In the genomic region with DNA sequence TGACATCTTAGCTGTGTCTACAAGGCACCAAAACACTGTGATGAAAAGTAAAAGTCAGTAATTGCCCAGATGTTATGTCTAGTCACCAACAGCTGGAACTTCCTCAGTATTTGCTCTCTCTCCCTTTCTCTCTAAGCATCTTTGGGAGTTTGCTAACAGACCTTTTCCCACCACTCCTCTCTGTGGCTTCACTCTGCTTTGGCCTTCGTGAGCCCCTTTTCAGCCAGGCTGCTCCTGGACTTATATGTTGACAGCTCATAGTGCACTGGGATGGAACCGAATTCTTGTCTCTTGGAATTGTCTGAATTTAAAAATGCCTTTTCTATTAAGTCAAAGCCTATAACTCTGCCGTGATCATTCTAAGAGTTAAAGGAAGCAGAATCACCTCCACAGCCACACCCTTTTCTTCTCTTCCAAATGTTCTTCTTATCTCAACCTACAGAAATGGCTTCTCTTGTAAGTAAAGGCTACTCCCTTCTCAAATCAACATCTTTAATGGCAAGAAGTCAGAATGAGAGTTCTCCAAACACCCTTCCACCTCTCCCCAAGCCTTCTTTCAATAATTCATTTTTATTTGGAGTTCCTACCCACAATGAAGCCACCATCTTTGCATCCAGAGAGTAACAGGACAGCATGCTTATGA, we compare ENCODE assay signal across 26 cellular contexts. TPM values are rescaled to one million over a fixed set of nuclear protein-coding genes. Genes with fewer than 3 reads are reported as not detected.
DNase-seq lines count a peak whose midpoint lies in the region; ATAC-seq, FAIRE-seq and TF ChIP-seq lines count a peak whose summit lies in the region.
"Had no signal": no experiment of that assay in that cellular context is flagged by ENCODE, and none has a peak within 500 bp of the region (broad histone marks: within the 10 kb centered on the region; RNA-seq: fewer than 3 reads in every experiment).

No MANE protein-coding gene starts in this region.

- FAIRE-seq in astrocyte (lab: Jason Lieb, UNC) = no peak
- FAIRE-seq: D721Med, GM12891, GM18507 had no signal

- H3K27ac ChIP-seq in astrocyte (ENCODE audit: low read depth, low read length) (no peak overlapping the region), right lobe of liver (no peak overlapping the region)
- H3K27ac ChIP-seq: 22Rv1, BLaER1, HL-60, RWPE1, SJCRH30 had no signal

- TF ChIP-seq POLR2A in right lobe of liver (IDR thresholded peaks at IDR 0.05) = no peak

- H3K9me3 Mint-ChIP-seq in activated naive CD4-positive, alpha-beta T cell treated with anti-CD3 and anti-CD28 coated beads, Interleukin-2, amount 50 U/mL, for 24 hours = no peaks in the 10 kb centered on the region
- H3K9me3 Mint-ChIP-seq in astrocyte (ENCODE audit: unreplicated experiment) (peaks cover 2% of the 10 kb centered on the region), immature natural killer cell (no peaks in the 10 kb centered on the region)
- H3K9me3 Mint-ChIP-seq: HFFc6 had no signal

- no peak for ATAC-seq in right lobe of liver

- H3K36me3 Mint-ChIP-seq in activated naive CD4-positive, alpha-beta T cell treated with anti-CD3 and anti-CD28 coated beads, Interleukin-2, amount 50 U/mL, for 24 hours = peaks cover 5% of the 10 kb centered on the region
- no peaks in the 10 kb centered on the region for H3K36me3 Mint-ChIP-seq in astrocyte (ENCODE audit: low read depth, unreplicated experiment)
- peaks cover 0 to 5% (median 5%) of the 10 kb centered on the region in 3 donors for H3K36me3 Mint-ChIP-seq in immature natural killer cell

- WGBS in right lobe of liver (ENCODE audit: insufficient coverage, low coverage, low lambda C conversion rate, missing lambda C conversion rate) = 83% methylated on average over 2 of the region's 3 CpGs

- H3K27me3 ChIP-seq in astrocyte (ENCODE audit: insufficient read depth, low read length) = no peaks in the 10 kb centered on the region
- peaks cover 6% of the 10 kb centered on the region; the same call in 1 of the 2 replicates for H3K27me3 ChIP-seq in BE2C
- no peaks in the 10 kb centered on the region for H3K27me3 ChIP-seq in right lobe of liver
- H3K27me3 ChIP-seq: BLaER1, SJCRH30 had no signal

- H3K9me3 ChIP-seq in astrocyte (ENCODE audit: insufficient read depth, low read depth, low read length) = no peaks in the 10 kb centered on the region
- no peaks in the 10 kb centered on the region for H3K9me3 ChIP-seq in BE2C
- H3K9me3 ChIP-seq in right lobe of liver = no peaks in the 10 kb centered on the region
- H3K9me3 ChIP-seq: BLaER1, SJCRH30 had no signal

- H3K27ac Mint-ChIP-seq in activated naive CD4-positive, alpha-beta T cell treated with anti-CD3 and anti-CD28 coated beads, Interleukin-2, amount 50 U/mL, for 24 hours = peak overlapping the region; percentile 63
- H3K27ac Mint-ChIP-seq in astrocyte (ENCODE audit: unreplicated experiment) (peak overlapping the region; percentile 55), immature natural killer cell (no peak overlapping the region)
- H3K27ac Mint-ChIP-seq: HFFc6 had no signal

- H3K4me1 Mint-ChIP-seq in activated naive CD4-positive, alpha-beta T cell treated with anti-CD3 and anti-CD28 coated beads, Interleukin-2, amount 50 U/mL, for 24 hours = peaks cover 29% of the 10 kb centered on the region
- H3K4me1 Mint-ChIP-seq in astrocyte (ENCODE audit: low read depth, unreplicated experiment) (peaks cover 16% of the 10 kb centered on the region), immature natural killer cell (no peaks in the 10 kb centered on the region)

- no peak overlapping the region for H3K9ac ChIP-seq in astrocyte (ENCODE audit: low read length)
- H3K9ac ChIP-seq: BLaER1 had no signal

- H3K4me3 Mint-ChIP-seq in activated naive CD4-positive, alpha-beta T cell treated with anti-CD3 and anti-CD28 coated beads, Interleukin-2, amount 50 U/mL, for 24 hours = no peak overlapping the region
- no peak overlapping the region for H3K4me3 Mint-ChIP-seq in astrocyte (ENCODE audit: unreplicated experiment)
- no peak overlapping the region for H3K4me3 Mint-ChIP-seq in immature natural killer cell
- H3K4me3 Mint-ChIP-seq: CD8-positive, alpha-beta memory T cell; HFFc6 had no signal

- DNase-seq in activated naive CD4-positive, alpha-beta T cell treated with Interleukin-2 at 50 U/mL for 16 hours = no peak
- no peak for DNase-seq in astrocyte (ENCODE audit: low read depth)
- DNase-seq in glomerular visceral epithelial cell (ENCODE audit: extremely low spot score) = peak; percentile 80
- peak; percentile 41 for DNase-seq in renal cortical epithelial cell (ENCODE audit: low read depth)
- DNase-seq in BE2C = no peak
- DNase-seq in immature natural killer cell = no peak
- no peak for DNase-seq in right lobe of liver
- DNase-seq: CD8-positive, alpha-beta memory T cell; H7; HFFc6; MM.1S; NCI-H1092; NCI-H1436 treated with DMSO at 0.1 percent for 48 hours; NCI-H2029 treated with DMSO at 0.1 percent for 48 hours; NCI-H2171; NCI-H526; PC-3; SJCRH30 had no signal

- H3K36me3 ChIP-seq in astrocyte (ENCODE audit: insufficient read depth, low read length) (no peaks in the 10 kb centered on the region), BE2C (no peaks in the 10 kb centered on the region), right lobe of liver (no peaks in the 10 kb centered on the region)
- H3K36me3 ChIP-seq: BLaER1, SJCRH30 had no signal

- no peaks in the 10 kb centered on the region for H3K79me2 ChIP-seq in astrocyte (ENCODE audit: insufficient read depth, low read length)

- H3K27me3 Mint-ChIP-seq in activated naive CD4-positive, alpha-beta T cell treated with anti-CD3 and anti-CD28 coated beads, Interleukin-2, amount 50 U/mL, for 24 hours = no peaks in the 10 kb centered on the region
- H3K27me3 Mint-ChIP-seq in astrocyte (ENCODE audit: low read depth, unreplicated experiment) = no peaks in the 10 kb centered on the region
- peaks cover 0 to 2% (median 0%) of the 10 kb centered on the region in 3 donors for H3K27me3 Mint-ChIP-seq in immature natural killer cell (ENCODE audit: low read depth in 3 of 3)
- H3K27me3 Mint-ChIP-seq: CD8-positive, alpha-beta memory T cell had no signal

- no peaks in the 10 kb centered on the region for H4K20me1 ChIP-seq in astrocyte (ENCODE audit: insufficient read depth, low read length)
- H4K20me1 ChIP-seq: BLaER1 had no signal

- no peak overlapping the region for H3K4me2 ChIP-seq in astrocyte (ENCODE audit: low read length)
- H3K4me2 ChIP-seq: BLaER1 had no signal

- H3K4me3 ChIP-seq in astrocyte (ENCODE audit: insufficient read depth, low read depth, low read length) (no peak overlapping the region), BE2C (ENCODE audit: low read depth, low read length) (no peak overlapping the region), right lobe of liver (no peak overlapping the region)
- H3K4me3 ChIP-seq: BLaER1, SJCRH30 had no signal

- H3K4me1 ChIP-seq in astrocyte (ENCODE audit: insufficient read depth, low read length) (peaks cover 12% of the 10 kb centered on the region), BE2C (no peaks in the 10 kb centered on the region), right lobe of liver (no peaks in the 10 kb centered on the region)
- H3K4me1 ChIP-seq: SJCRH30 had no signal

- H2AFZ ChIP-seq in astrocyte (ENCODE audit: low read depth, low read length) = no peak overlapping the region

- no peak for TF ChIP-seq CTCF in astrocyte (IDR thresholded peaks at IDR 0.05; ENCODE audit: insufficient read depth, low read depth, low read length)
- TF ChIP-seq CTCF in BE2C (IDR thresholded peaks at IDR 0.05; ENCODE audit: low read depth, low read length) = no peak
- TF ChIP-seq CTCF in right lobe of liver (IDR thresholded peaks at IDR 0.05) = no peak

- intact Hi-C loops in right lobe of liver (cut with DNase I) = no loop called here

RNA-seq across cellular contexts. Expression of gene FOXP1, which starts 17.2 kb away (rescaled TPM):
- total RNA-seq in astrocyte (107 and 124 TPM in 2 replicates), renal cortical epithelial cell (27.3 and 56.5 TPM in 2 replicates), right lobe of liver (10 to 100 TPM; 26.7 to 47.7 (median 35.2) TPM)
- polyA plus RNA-seq in BE2C (2012; ENCODE audit: insufficient read depth, insufficient read length, low read depth) = 5.4 TPM
- polyA plus RNA-seq in immature natural killer cell = 100 to 1,000 TPM in 1 of 3 donors, 10 to 100 TPM in 2; 68.2 to 133 (median 84.0) TPM

Comparison
In these comparisons a context has a peak if more than half of its experiments do, and no peak if none do; other contexts are left out.
1. H3K27ac Mint-ChIP-seq: peak in activated naive CD4-positive, alpha-beta T cell treated with anti-CD3 and anti-CD28 coated beads, Interleukin-2, amount 50 U/mL, for 24 hours (single experiment) and astrocyte (single experiment); none in immature natural killer cell (0 of 6).
2. DNase-seq: peak in glomerular visceral epithelial cell (single experiment) and renal cortical epithelial cell (single experiment); none in activated naive CD4-positive, alpha-beta T cell treated with Interleukin-2 at 50 U/mL for 16 hours (single experiment), astrocyte (single experiment), BE2C (single experiment), immature natural killer cell (0 of 3) and right lobe of liver (0 of 3).